In genomic region chr16:593406-593805, GRCh38 we compare ENCODE assay signal across 12 cellular contexts. TPM values are rescaled to one million over a fixed set of nuclear protein-coding genes. Genes with fewer than 3 reads are reported as not detected.
DNase-seq lines count a peak whose midpoint lies in the region; ATAC-seq, FAIRE-seq and TF ChIP-seq lines count a peak whose summit lies in the region.
"Had no signal": no experiment of that assay in that cellular context is flagged by ENCODE, and none has a peak within 500 bp of the region (broad histone marks: within the 10 kb centered on the region; RNA-seq: fewer than 3 reads in every experiment).

No MANE protein-coding gene starts in this region.

- H3K27ac ChIP-seq in WERI-Rb-1 (peak overlapping the region; percentile 64), right lobe of liver (peak overlapping the region; percentile 59 to 80 (median 65)), tibial nerve (peak overlapping the region in 3 of 4 donors; percentile 38 to 68 (median 55))

- FAIRE-seq in HTR-8/SVneo (lab: Jason Lieb, UNC): no peak

- TF ChIP-seq EP300 in tibial nerve (IDR thresholded peaks at IDR 0.05): no peak

- H3K27me3 ChIP-seq in WERI-Rb-1 (ENCODE audit: insufficient read depth, low read depth, severe bottlenecking) (no peaks in the 10 kb centered on the region), right lobe of liver (no peaks in the 10 kb centered on the region), tibial nerve (no peaks in the 10 kb centered on the region)

- peaks cover 29% of the 10 kb centered on the region for H3K36me3 ChIP-seq in WERI-Rb-1
- no peaks in the 10 kb centered on the region for H3K36me3 ChIP-seq in right lobe of liver
- peaks cover 0 to 26% (median 0%) of the 10 kb centered on the region in 3 donors for H3K36me3 ChIP-seq in tibial nerve

- ATAC-seq in right lobe of liver: peak in 3 of 4 donors; percentile 2 to 29 (median 2)
- ATAC-seq: activated naive CD4-positive, alpha-beta T cell treated with anti-CD3 and anti-CD28 coated beads, Interleukin-2, amount 50 U/mL, for 72 hours had no signal

- WGBS in right lobe of liver (ENCODE audit: insufficient coverage, low coverage, low lambda C conversion rate, missing lambda C conversion rate): 38% methylated on average over 5 of the region's 9 CpGs
- WGBS in tibial nerve, 2 donors: 84 to 89% methylated on average over 9 of the region's 9 CpGs

- H3K4me1 ChIP-seq in right lobe of liver (peaks cover 0 to 51% (median 29%) of the 10 kb centered on the region in 4 donors), tibial nerve (peaks cover 0 to 51% (median 22%) of the 10 kb centered on the region in 4 donors)

- intact Hi-C loops in right lobe of liver (cut with DNase I): no loop called here

- TF ChIP-seq POLR2A in right lobe of liver (IDR thresholded peaks at IDR 0.05): no peak
- TF ChIP-seq POLR2A in tibial nerve (IDR thresholded peaks at IDR 0.05): no peak

- TF ChIP-seq CTCF in WERI-Rb-1 (IDR thresholded peaks at IDR 0.05; ENCODE audit: low read depth, low read length) (no peak), right lobe of liver (IDR thresholded peaks at IDR 0.05) (no peak), tibial nerve (IDR thresholded peaks at IDR 0.05) (no peak)

- H3K9me3 ChIP-seq in WERI-Rb-1 (ENCODE audit: severe bottlenecking) (no peaks in the 10 kb centered on the region), right lobe of liver (no peaks in the 10 kb centered on the region), tibial nerve (no peaks in the 10 kb centered on the region)

- DNase-seq in NCI-H1105 treated with DMSO at 0.1 percent for 48 hours (lab: John Stamatoyannopoulos, UW) (peak; percentile 16), NCI-H1105 (lab: John Stamatoyannopoulos, UW) (no peak), WERI-Rb-1 (no peak), right lobe of liver (peak in 1 of 3 donors; percentile 60), tibial nerve (ENCODE audit: low spot score in 2 of 2) (no peak), HTR-8/SVneo (ENCODE audit: insufficient read length, low spot score) (no peak), globus pallidus (ENCODE audit: low spot score) (no peak)
- DNase-seq in activated CD4-positive, alpha-beta T cell treated with anti-CD3 and anti-CD28 coated beads for 48 hours: no peak
- DNase-seq: NCI-H1436 had no signal

- H3K4me3 ChIP-seq in WERI-Rb-1 (ENCODE audit: low read depth, low read length) (no peak overlapping the region), right lobe of liver (no peak overlapping the region), tibial nerve (no peak overlapping the region)

RNA-seq across cellular contexts. Expression of gene RAB40C, which starts 3.5 kb away (rescaled TPM):
- total RNA-seq in right lobe of liver (10 to 100 TPM in 5 of 6 experiments, 1 to 10 TPM in 1; 10.0 to 14.1 (median 12.0) TPM), tibial nerve (10 to 100 TPM; 21.1 to 30.6 (median 27.5) TPM)

RNA-seq across cellular contexts. Expression of gene PIGQ, which starts 23.6 kb away (rescaled TPM):
- total RNA-seq in right lobe of liver: 10 to 100 TPM; 19.5 to 32.0 (median 27.8) TPM
- total RNA-seq in tibial nerve: 10 to 100 TPM; 49.2 to 89.6 (median 71.8) TPM

RNA-seq across cellular contexts. Expression of gene NHLRC4, which starts 26.6 kb away (rescaled TPM):
- total RNA-seq in right lobe of liver (under 1 TPM in 5 of 6 experiments, not detected in 1; 0.12 to 0.33 (median 0.28) TPM), tibial nerve (1 to 10 TPM in 3 of 4 donors, under 1 TPM in 1; 0.98 to 5.2 (median 1.9) TPM)
- total RNA-seq: A172 had no signal

RNA-seq across cellular contexts. Expression of gene PRR35, which starts 33.2 kb away (rescaled TPM):
- not detected for total RNA-seq in right lobe of liver
- total RNA-seq in tibial nerve: not detected
- total RNA-seq: A172; activated naive CD4-positive, alpha-beta T cell treated with anti-CD3 and anti-CD28 coated beads, Interleukin-2, amount 50 U/mL, for 72 hours; fibroblast of lung had no signal

RNA-seq across cellular contexts. Expression of gene WFIKKN1, which starts 37.4 kb away (rescaled TPM):
- under 1 TPM; 0.43 to 0.70 (median 0.56) TPM for total RNA-seq in right lobe of liver
- total RNA-seq in tibial nerve: 1 to 10 TPM in 3 of 4 donors, under 1 TPM in 1; 0.66 to 3.9 (median 1.8) TPM
- total RNA-seq: A172 had no signal
